ENCODE assay signal across 7 cellular contexts in the genomic region with DNA sequence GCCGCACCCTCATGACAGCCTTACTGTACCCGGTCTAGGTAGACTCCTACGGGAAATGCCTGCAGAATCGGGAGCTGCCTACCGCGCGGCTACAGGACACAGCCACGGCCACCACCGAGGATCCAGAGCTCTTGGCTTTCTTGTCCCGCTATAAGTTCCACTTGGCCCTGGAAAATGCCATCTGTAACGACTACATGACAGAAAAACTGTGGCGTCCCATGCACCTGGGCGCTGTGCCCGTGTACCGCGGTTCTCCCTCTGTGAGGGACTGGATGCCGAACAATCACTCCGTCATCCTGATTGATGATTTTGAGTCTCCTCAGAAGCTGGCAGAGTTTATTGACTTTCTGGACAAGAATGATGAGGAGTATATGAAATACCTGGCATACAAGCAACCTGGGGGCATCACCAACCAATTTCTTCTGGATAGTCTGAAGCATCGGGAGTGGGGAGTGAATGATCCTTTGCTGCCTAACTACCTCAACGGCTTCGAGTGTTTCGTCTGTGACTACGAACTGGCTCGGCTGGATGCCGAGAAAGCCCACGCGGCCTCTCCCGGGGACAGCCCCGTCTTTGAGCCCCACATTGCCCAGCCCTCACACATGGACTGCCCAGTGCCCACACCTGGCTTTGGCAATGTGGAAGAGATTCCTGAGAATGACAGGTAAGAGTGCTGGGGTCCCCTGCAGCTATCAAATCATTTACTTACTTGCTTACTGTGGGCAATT. TPM values are rescaled to one million over a fixed set of nuclear protein-coding genes. Genes with fewer than 3 reads are reported as not detected.
DNase-seq lines count a peak whose midpoint lies in the region; ATAC-seq, FAIRE-seq and TF ChIP-seq lines count a peak whose summit lies in the region.

No MANE protein-coding gene starts in this region.

- H3K4me2 ChIP-seq in GM12878 (ENCODE audit: control insufficient read depth, insufficient read depth), result peak overlapping the region; percentile 76

- H3K9me3 ChIP-seq in GM12878 (replicated peaks; ENCODE audit: control insufficient read depth, insufficient read depth, low read length) (no peaks in the 10 kb centered on the region), right lobe of liver (no peaks in the 10 kb centered on the region), thymus (ENCODE audit: control insufficient read depth) (no peaks in the 10 kb centered on the region)

- CTCF ChIA-PET in GM12878 (lab: Yijun Ruan, JAX), result interaction anchor here (0.6 to 5.0 kb wide), 16 partner anchors 9 to 1513 kb away, joined by 3 to 55 read pairs (median 7); partner anchors contain the start of genes CHCHD1 and SEC24C

- peak; percentile 2 for ATAC-seq in GM18502 (IDR thresholded peaks at IDR 0.05; ENCODE audit: poor library complexity, unreplicated experiment)
- ATAC-seq in GM12878, result peak; percentile 4
- ATAC-seq in right lobe of liver, result peak in 2 of 4 donors; percentile 2 to 3
- no peak for ATAC-seq in HG03520 (IDR thresholded peaks at IDR 0.05; ENCODE audit: unreplicated experiment)

- DNase-seq in Jurkat, Clone E6-1 (ENCODE audit: low read depth, low spot score), result no peak
- no peak for DNase-seq in GM12878 (ENCODE audit: low read depth, low spot score)
- no peak for DNase-seq in right lobe of liver
- DNase-seq in NCI-H187 (lab: John Stamatoyannopoulos, UW), result no peak

- H4K20me1 ChIP-seq in GM12878 (ENCODE audit: control insufficient read depth, insufficient read depth), result no peaks in the 10 kb centered on the region

- no peak for TF ChIP-seq RAD21 in GM12878 (IDR thresholded peaks at IDR 0.05; ENCODE audit: insufficient read depth, low read depth, low read length)

- peak overlapping the region; percentile 84 for H3K4me3 ChIP-seq in Jurkat, Clone E6-1 (ENCODE audit: low read length)
- peak overlapping the region; percentile 94 for H3K4me3 ChIP-seq in GM12878
- peak overlapping the region; percentile 76 to 92 (median 79) for H3K4me3 ChIP-seq in right lobe of liver
- H3K4me3 ChIP-seq in thymus (ENCODE audit: low read length), result peak overlapping the region; percentile 83

- H3K4me1 ChIP-seq in GM12878 (ENCODE audit: control insufficient read depth, insufficient read depth, low read length), result peaks cover 5% of the 10 kb centered on the region
- peaks cover 0 to 23% (median 8%) of the 10 kb centered on the region in 4 donors for H3K4me1 ChIP-seq in right lobe of liver
- peaks cover 21% of the 10 kb centered on the region for H3K4me1 ChIP-seq in thymus (ENCODE audit: control insufficient read depth, insufficient read depth, low read length)

- BruUV-seq in GM12878 (replicated peaks; lab: Mats Ljungman, UMichigan), result TSS peak; percentile 25

- peaks cover 66% of the 10 kb centered on the region for H3K79me2 ChIP-seq in GM12878 (ENCODE audit: control insufficient read depth, insufficient read depth, low read length)

- H3K27ac ChIP-seq in GM12878 (ENCODE audit: control insufficient read depth, insufficient read depth) (peak overlapping the region; percentile 83), right lobe of liver (peak overlapping the region; percentile 88 to 98 (median 88)), thymus (ENCODE audit: low read depth) (peak overlapping the region; percentile 98)

- FAIRE-seq in GM12878 (lab: Jason Lieb, UNC), result peak; percentile 23

- TF ChIP-seq EP300 in GM12878 (IDR thresholded peaks at IDR 0.05; ENCODE audit: borderline replicate concordance in 1 of 2, control insufficient read depth in 1 of 2, low read depth in 2 of 2, low read length in 2 of 2), result no peak

- SMC1A ChIA-PET in GM12878 (lab: Charles Lee; ENCODE audit: uncharacterized antibody, unreplicated experiment), result interaction anchor here (0.7 to 6.5 kb wide), 17 partner anchors 9 to 130 kb away, joined by 3 to 46 read pairs (median 5); partner anchors contain the start of genes CHCHD1 and SEC24C

- WGBS in GM12878 (ENCODE audit: insufficient coverage, insufficient replicate concordance, low lambda C conversion rate, missing lambda C conversion rate), result 2% methylated on average over 29 of the region's 29 CpGs
- WGBS in right lobe of liver (ENCODE audit: insufficient coverage, low coverage, low lambda C conversion rate, missing lambda C conversion rate), result 27% methylated on average over 9 of the region's 29 CpGs
- 12% methylated on average over 29 of the region's 29 CpGs for WGBS in thymus

- RAD21 ChIA-PET in GM12878 (lab: Charles Lee; ENCODE audit: unreplicated experiment), result interaction anchor here (0.8 to 4.0 kb wide), 16 partner anchors 9 to 167 kb away, joined by 3 to 37 read pairs (median 4); partner anchors contain the start of genes CAMK2G, CHCHD1 and SEC24C

- POLR2A ChIA-PET in GM12878 (lab: Charles Lee), result interaction anchor here (0.7 to 6.8 kb wide), 14 partner anchors 8 to 189 kb away, joined by 3 to 63 read pairs (median 6); partner anchors contain the start of genes CHCHD1, SEC24C and ZSWIM8

- no peak for TF ChIP-seq CTCF in GM12878 (IDR thresholded peaks at IDR 0.05 in 2 of 3, conservative IDR thresholded peaks at IDR 0.05 in 1 of 3; ENCODE audit: control insufficient read depth in 2 of 3, extremely low read depth in 1 of 3, insufficient read depth in 1 of 3, low read depth in 3 of 3, low read length in 3 of 3)
- no peak for TF ChIP-seq CTCF in right lobe of liver (IDR thresholded peaks at IDR 0.05)

- peak overlapping the region; percentile 74 for H2AFZ ChIP-seq in GM12878 (ENCODE audit: control insufficient read depth, low read depth, low read length)

- intact Hi-C loops in GM12878 (cut with micrococcal nuclease; ENCODE audit: unreplicated experiment), result loop anchor here (2.0 to 5.0 kb wide), 3 partner anchors 39 to 105 kb away; partner anchors contain the start of gene NDST2
- intact Hi-C loops in right lobe of liver (cut with DNase I), result no loop called here

- TF ChIP-seq POLR2A in GM12878 (IDR thresholded peaks at IDR 0.05; ENCODE audit: low read depth, low read length), result no peak
- TF ChIP-seq POLR2A in right lobe of liver (IDR thresholded peaks at IDR 0.05), result no peak

- in situ Hi-C loops in GM12878 (cut with MboI), result no loop called here

- H3K36me3 ChIP-seq in GM12878 (ENCODE audit: control insufficient read depth in 2 of 2, insufficient read depth in 2 of 2, low read length in 1 of 2) (peaks cover 13 to 32% of the 10 kb centered on the region in 2 experiments), right lobe of liver (peaks cover 0 to 34% (median 14%) of the 10 kb centered on the region in 4 donors), thymus (ENCODE audit: control insufficient read depth, insufficient read depth) (peaks cover 14% of the 10 kb centered on the region)

- H3K27me3 ChIP-seq in GM12878 (replicated peaks in 1 of 2; ENCODE audit: control insufficient read depth in 2 of 2, insufficient read depth in 2 of 2, low read length in 1 of 2), result no peaks in the 10 kb centered on the region
- H3K27me3 ChIP-seq in right lobe of liver, result no peaks in the 10 kb centered on the region
- H3K27me3 ChIP-seq in thymus (ENCODE audit: control insufficient read depth, insufficient read depth), result no peaks in the 10 kb centered on the region

- peak overlapping the region; percentile 79 for H3K9ac ChIP-seq in GM12878 (ENCODE audit: control insufficient read depth, insufficient read depth, low read length)

RNA-seq across cellular contexts. Expression of gene CHCHD1, which starts 8.5 kb away (rescaled TPM):
- polyA plus RNA-seq in Jurkat, Clone E6-1 (2012; ENCODE audit: insufficient read depth, insufficient read length), result 85.9 TPM
- total RNA-seq in GM12878 (2013; cell fraction: nucleolus; rRNA removed), result 14.8 and 16.7 TPM in 2 replicates
- total RNA-seq in GM12878 (2014; rRNA removed) (74.3 and 77.4 TPM in 2 replicates), GM12878 (2014; rRNA removed; fragmentation: Illumina TruSeq; extraction: Trizol) (42.8 and 47.5 TPM in 2 replicates), GM12878 (2021) (35.0 and 36.9 TPM in 2 replicates), right lobe of liver (10 to 100 TPM; 13.0 to 25.1 (median 17.4) TPM)
- polyA plus RNA-seq in GM12878 (2011; ENCODE audit: low read depth), result 34.4 TPM
- polyA plus RNA-seq in GM12878 (2011; rRNA removed) (56.7 and 69.0 TPM in 2 replicates), GM12878 (2014; fragmentation: Illumina TruSeq; extraction: Trizol) (25.3 and 42.4 TPM in 2 replicates), GM12878 (2014; fragmentation: Nextera tagmentation; extraction: Ambion mirVana) (10 to 100 TPM; 69.5 to 81.4 TPM), GM12878 (2014; rRNA removed) (70.4 and 79.4 TPM in 2 replicates), GM12878 (2016; fragmentation: Nextera tagmentation; extraction: Ambion mirVana) (100 to 1,000 TPM; 127 to 132 TPM), thymus (78.2 TPM)
- polyA plus RNA-seq in GM12878 (2011; cell fraction: cytosol; rRNA removed), result 33.0 and 46.8 TPM in 2 replicates
- 22.6 and 27.4 TPM in 2 replicates for polyA plus RNA-seq in GM12878 (2011; cell fraction: nucleus; rRNA removed)
- 51.6 and 59.8 TPM in 2 replicates for polyA plus RNA-seq in GM12878 (2012)
- polyA minus RNA-seq in GM12878 (2011; rRNA and poly(A)+ RNA removed), result 8.9 and 9.4 TPM in 2 replicates
- 6.3 and 7.2 TPM in 2 replicates for polyA minus RNA-seq in GM12878 (2011; cell fraction: cytosol; rRNA and poly(A)+ RNA removed)
- 6.5 and 8.9 TPM in 2 replicates for polyA minus RNA-seq in GM12878 (2011; cell fraction: nucleus; rRNA and poly(A)+ RNA removed)

RNA-seq across cellular contexts. Expression of gene ZSWIM8, which starts 12.1 kb away (rescaled TPM):
- 28.1 TPM for polyA plus RNA-seq in Jurkat, Clone E6-1 (2012; ENCODE audit: insufficient read depth, insufficient read length)
- 75.9 and 86.5 TPM in 2 replicates for total RNA-seq in GM12878 (2013; cell fraction: nucleolus; rRNA removed)
- 23.9 and 30.8 TPM in 2 replicates for total RNA-seq in GM12878 (2014; rRNA removed)
- 16.4 and 18.7 TPM in 2 replicates for total RNA-seq in GM12878 (2014; rRNA removed; fragmentation: Illumina TruSeq; extraction: Trizol)
- total RNA-seq in GM12878 (2021), result 45.4 and 47.9 TPM in 2 replicates
- polyA plus RNA-seq in GM12878 (2011; ENCODE audit: low read depth), result 79.3 TPM
- polyA plus RNA-seq in GM12878 (2011; rRNA removed), result 17.5 and 44.6 TPM in 2 replicates
- 39.4 and 62.6 TPM in 2 replicates for polyA plus RNA-seq in GM12878 (2011; cell fraction: cytosol; rRNA removed)
- 436 and 485 TPM in 2 replicates for polyA plus RNA-seq in GM12878 (2011; cell fraction: nucleus; rRNA removed)
- polyA plus RNA-seq in GM12878 (2012), result 58.6 and 83.1 TPM in 2 replicates
- polyA plus RNA-seq in GM12878 (2014; fragmentation: Illumina TruSeq; extraction: Trizol), result 15.3 and 31.5 TPM in 2 replicates
- polyA plus RNA-seq in GM12878 (2014; fragmentation: Nextera tagmentation; extraction: Ambion mirVana), result 1 to 10 TPM; 7.8 to 8.5 TPM
- polyA plus RNA-seq in GM12878 (2014; rRNA removed), result 47.1 and 48.8 TPM in 2 replicates
- 10 to 100 TPM; 14.0 to 15.1 TPM for polyA plus RNA-seq in GM12878 (2016; fragmentation: Nextera tagmentation; extraction: Ambion mirVana)
- polyA minus RNA-seq in GM12878 (2011; rRNA and poly(A)+ RNA removed), result 36.3 and 63.7 TPM in 2 replicates
- 23.0 and 27.1 TPM in 2 replicates for polyA minus RNA-seq in GM12878 (2011; cell fraction: cytosol; rRNA and poly(A)+ RNA removed)
- 43.3 and 67.1 TPM in 2 replicates for polyA minus RNA-seq in GM12878 (2011; cell fraction: nucleus; rRNA and poly(A)+ RNA removed)
- 100 to 1,000 TPM in 1 of 6 experiments, 10 to 100 TPM in 5; 52.2 to 107 (median 77.5) TPM for total RNA-seq in right lobe of liver
- polyA plus RNA-seq in thymus, result 106 TPM

RNA-seq across cellular contexts. Expression of gene SEC24C, which starts 29.1 kb away (rescaled TPM):
- polyA plus RNA-seq in Jurkat, Clone E6-1 (2012; ENCODE audit: insufficient read depth, insufficient read length), result 35.0 TPM
- 64.1 and 66.3 TPM in 2 replicates for total RNA-seq in GM12878 (2013; cell fraction: nucleolus; rRNA removed)
- total RNA-seq in GM12878 (2014; rRNA removed) (96.9 and 117 TPM in 2 replicates), GM12878 (2014; rRNA removed; fragmentation: Illumina TruSeq; extraction: Trizol) (43.4 and 48.2 TPM in 2 replicates), GM12878 (2021) (91.7 and 99.9 TPM in 2 replicates), right lobe of liver (10 to 100 TPM; 39.4 to 43.4 (median 41.0) TPM)
- 68.9 TPM for polyA plus RNA-seq in GM12878 (2011; ENCODE audit: low read depth)
- polyA plus RNA-seq in GM12878 (2011; rRNA removed) (52.3 and 110 TPM in 2 replicates), GM12878 (2014; fragmentation: Illumina TruSeq; extraction: Trizol) (67.7 and 81.5 TPM in 2 replicates), GM12878 (2014; fragmentation: Nextera tagmentation; extraction: Ambion mirVana) (10 to 100 TPM; 12.7 to 18.8 TPM), GM12878 (2014; rRNA removed) (73.6 and 82.1 TPM in 2 replicates), GM12878 (2016; fragmentation: Nextera tagmentation; extraction: Ambion mirVana) (10 to 100 TPM; 71.3 to 74.1 TPM), thymus (31.4 TPM)
- polyA plus RNA-seq in GM12878 (2011; cell fraction: cytosol; rRNA removed), result 97.2 and 105 TPM in 2 replicates
- polyA plus RNA-seq in GM12878 (2011; cell fraction: nucleus; rRNA removed), result 176 and 190 TPM in 2 replicates
- 92.4 and 93.2 TPM in 2 replicates for polyA plus RNA-seq in GM12878 (2012)
- 135 and 166 TPM in 2 replicates for polyA minus RNA-seq in GM12878 (2011; rRNA and poly(A)+ RNA removed)
- polyA minus RNA-seq in GM12878 (2011; cell fraction: cytosol; rRNA and poly(A)+ RNA removed), result 47.8 and 49.1 TPM in 2 replicates
- 30.5 and 46.2 TPM in 2 replicates for polyA minus RNA-seq in GM12878 (2011; cell fraction: nucleus; rRNA and poly(A)+ RNA removed)

RNA-seq across cellular contexts. Expression of gene NDST2, which starts 38.1 kb away (rescaled TPM):
- polyA plus RNA-seq in Jurkat, Clone E6-1 (2012; ENCODE audit: insufficient read depth, insufficient read length), result 39.4 TPM
- total RNA-seq in GM12878 (2013; cell fraction: nucleolus; rRNA removed), result 57.1 and 85.9 TPM in 2 replicates
- total RNA-seq in GM12878 (2014; rRNA removed) (18.0 and 18.8 TPM in 2 replicates), GM12878 (2014; rRNA removed; fragmentation: Illumina TruSeq; extraction: Trizol) (8.9 and 10.1 TPM in 2 replicates), GM12878 (2021) (34.3 and 35.2 TPM in 2 replicates), right lobe of liver (10 to 100 TPM in 5 of 6 experiments, 1 to 10 TPM in 1; 9.5 to 14.8 (median 12.2) TPM)
- 19.1 TPM for polyA plus RNA-seq in GM12878 (2011; ENCODE audit: low read depth)
- polyA plus RNA-seq in GM12878 (2011; rRNA removed) (23.8 and 31.1 TPM in 2 replicates), GM12878 (2014; fragmentation: Illumina TruSeq; extraction: Trizol) (16.6 and 22.6 TPM in 2 replicates), GM12878 (2014; fragmentation: Nextera tagmentation; extraction: Ambion mirVana) (1 to 10 TPM; 2.2 to 3.0 TPM), GM12878 (2014; rRNA removed) (31.3 and 34.7 TPM in 2 replicates), GM12878 (2016; fragmentation: Nextera tagmentation; extraction: Ambion mirVana) (10 to 100 TPM; 22.7 to 24.0 TPM), thymus (21.2 TPM)
- 24.8 and 31.5 TPM in 2 replicates for polyA plus RNA-seq in GM12878 (2011; cell fraction: cytosol; rRNA removed)
- 81.5 and 88.2 TPM in 2 replicates for polyA plus RNA-seq in GM12878 (2011; cell fraction: nucleus; rRNA removed)
- 19.5 and 19.8 TPM in 2 replicates for polyA plus RNA-seq in GM12878 (2012)
- 26.0 and 29.3 TPM in 2 replicates for polyA minus RNA-seq in GM12878 (2011; rRNA and poly(A)+ RNA removed)
- polyA minus RNA-seq in GM12878 (2011; cell fraction: cytosol; rRNA and poly(A)+ RNA removed), result 11.8 and 16.4 TPM in 2 replicates
- polyA minus RNA-seq in GM12878 (2011; cell fraction: nucleus; rRNA and poly(A)+ RNA removed), result 36.6 and 66.7 TPM in 2 replicates
